In genomic region chr14:80953211-80953610, GRCh38 we compare ENCODE assay signal across 3 cellular contexts. TPM values are rescaled to one million over a fixed set of nuclear protein-coding genes. Genes with fewer than 3 reads are reported as not detected.
"Had no signal": no experiment of that assay in that cellular context is flagged by ENCODE, and none has a peak within 500 bp of the region (broad histone marks: within the 10 kb centered on the region; RNA-seq: fewer than 3 reads in every experiment).

No MANE protein-coding gene starts in this region.

RNA-seq across cellular contexts. Expression of gene TSHR, which starts 2.2 kb away (rescaled TPM):
- total RNA-seq: M059J, MCF 10A, NCI-H460 had no signal
